ENCODE assay signal across 11 cellular contexts in the genomic region with DNA sequence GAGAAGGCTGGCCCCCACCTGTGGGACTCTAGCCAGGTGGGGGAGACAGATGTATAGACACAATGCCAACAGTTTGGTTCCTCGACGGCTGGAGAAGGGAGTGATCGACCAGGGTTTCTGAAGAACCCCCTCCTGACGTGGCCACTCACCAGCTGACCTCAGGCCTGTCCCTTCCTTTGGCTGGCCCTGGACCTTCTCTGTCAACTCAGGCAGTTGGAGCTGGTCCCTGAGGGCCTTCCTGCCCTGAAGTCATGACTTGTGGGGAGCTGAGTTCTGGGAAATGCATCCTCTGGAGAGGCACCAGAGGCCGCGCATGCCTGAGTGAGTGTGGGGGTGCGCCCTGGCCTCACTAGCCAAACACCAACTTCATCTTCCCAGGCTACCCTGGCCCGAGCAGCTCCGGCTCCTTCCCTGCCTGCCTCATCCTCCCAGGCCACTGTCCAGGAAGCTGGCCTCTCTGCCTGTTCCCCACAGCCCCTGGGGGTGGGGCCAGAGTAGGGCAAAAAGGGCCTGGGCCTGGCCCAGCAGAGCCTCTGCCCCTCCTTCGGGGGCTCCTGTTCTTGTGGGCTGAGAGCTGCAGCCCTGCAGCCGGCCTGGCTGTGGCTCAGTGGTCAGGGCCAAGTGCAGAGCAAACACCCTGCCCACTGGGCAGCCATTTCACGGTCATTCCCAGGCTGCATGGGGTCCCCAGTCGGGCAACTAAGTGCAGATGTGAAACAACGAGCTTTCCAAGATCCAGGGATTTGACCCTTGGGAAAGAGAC. TPM values are rescaled to one million over a fixed set of nuclear protein-coding genes. Genes with fewer than 3 reads are reported as not detected.
DNase-seq lines count a peak whose midpoint lies in the region; ATAC-seq and TF ChIP-seq lines count a peak whose summit lies in the region.
"Had no signal": no experiment of that assay in that cellular context is flagged by ENCODE, and none has a peak within 500 bp of the region (broad histone marks: within the 10 kb centered on the region; RNA-seq: fewer than 3 reads in every experiment).

No MANE protein-coding gene starts in this region.

- no peaks in the 10 kb centered on the region for H3K36me3 Mint-ChIP-seq in endodermal cell (ENCODE audit: low read depth)

- no peaks in the 10 kb centered on the region for H4K20me1 ChIP-seq in Loucy (ENCODE audit: insufficient read depth, low read length, poor library complexity, severe bottlenecking)

- H3K27me3 Mint-ChIP-seq in endodermal cell (ENCODE audit: insufficient read depth) = no peaks in the 10 kb centered on the region

- H3F3A ChIP-seq in Loucy (ENCODE audit: low read depth) = 0 out of 2 replicates have a peak, but pooled peaks cover 3% of the 10 kb centered on the region

- peaks cover 18% of the 10 kb centered on the region for H3K4me1 Mint-ChIP-seq in endodermal cell

- no peaks in the 10 kb centered on the region for H3K9me3 ChIP-seq in Loucy (ENCODE audit: insufficient read depth, low read depth, low read length)
- H3K9me3 ChIP-seq in endodermal cell (ENCODE audit: control insufficient read depth, low read length) = no peaks in the 10 kb centered on the region
- no peaks in the 10 kb centered on the region for H3K9me3 ChIP-seq in upper lobe of left lung

- peak overlapping the region; percentile 8 for H3K4me2 ChIP-seq in Loucy (ENCODE audit: low read depth, low read length, poor library complexity, severe bottlenecking)

- 88 to 90% methylated on average over 12 to 14 of the region's 14 CpGs for WGBS in endodermal cell (ENCODE audit: insufficient coverage in 1 of 2, insufficient read length in 1 of 2), 2 experiments
- 63 to 100% methylated on average over 1 to 13 of the region's 14 CpGs for WGBS in upper lobe of left lung, 2 donors

- TF ChIP-seq CTCF in Loucy (conservative IDR thresholded peaks at IDR 0.05; ENCODE audit: low read length) = no peak
- TF ChIP-seq CTCF in endodermal cell (conservative IDR thresholded peaks at IDR 0.05) = no peak
- TF ChIP-seq CTCF in upper lobe of left lung (IDR thresholded peaks at IDR 0.05) = no peak

- H3K4me3 Mint-ChIP-seq in endodermal cell = no peak overlapping the region

- H2AFZ ChIP-seq in Loucy (ENCODE audit: low read length) = no peak overlapping the region

- DNase-seq in endodermal cell (peak; percentile 71), mucosa of gallbladder (ENCODE audit: low spot score) (peak; percentile 36), upper lobe of left lung (peak in 1 of 2 donors; percentile 26), NCI-H146 treated with DMSO at 0.1 percent for 48 hours (lab: John Stamatoyannopoulos, UW; ENCODE audit: unreplicated experiment) (no peak), SHP77 treated with DMSO at 0.1 percent for 48 hours (lab: John Stamatoyannopoulos, UW) (no peak), NCI-H446 treated with DMSO at 0.1 percent for 48 hours (lab: John Stamatoyannopoulos, UW) (no peak)
- DNase-seq: activated CD8-positive, alpha-beta memory T cell treated with anti-CD3 and anti-CD28 coated beads for 24 hours; NCI-H1092 treated with DMSO at 0.1 percent for 48 hours; stimulated activated CD4-positive, alpha-beta T cell treated with anti-CD3 and anti-CD28 coated beads, Interleukin-1b, Interleukin-23, amount 100 ng/mL, for 48 hours had no signal

- no peaks in the 10 kb centered on the region for H3K9me2 ChIP-seq in Loucy (replicated peaks; ENCODE audit: low read depth, low read length)

- H3K9ac ChIP-seq in Loucy (ENCODE audit: low read depth, low read length, poor library complexity, severe bottlenecking) = peak overlapping the region; percentile 53
- H3K9ac ChIP-seq in endodermal cell (ENCODE audit: extremely low read depth, low read length, poor library complexity, severe bottlenecking) = no peak overlapping the region

- H3K27me3 ChIP-seq in Loucy (ENCODE audit: insufficient read depth, low read length, poor library complexity, severe bottlenecking) (no peaks in the 10 kb centered on the region), endodermal cell (ENCODE audit: control insufficient read depth, insufficient read depth, low read length, poor library complexity, severe bottlenecking) (no peaks in the 10 kb centered on the region), upper lobe of left lung (no peaks in the 10 kb centered on the region)

- peaks cover 9% of the 10 kb centered on the region for H3K79me2 ChIP-seq in Loucy (ENCODE audit: insufficient read depth, low read length)

- H3K27ac Mint-ChIP-seq in endodermal cell = no peak overlapping the region

- H3K27ac ChIP-seq in endodermal cell (ENCODE audit: low read depth, low read length) = no peak overlapping the region
- H3K27ac ChIP-seq in upper lobe of left lung = peak overlapping the region; percentile 46 to 95 (median 76)

- H3K4me1 ChIP-seq in Loucy (ENCODE audit: insufficient read depth, low read length, poor library complexity, severe bottlenecking) (peaks cover 39% of the 10 kb centered on the region), endodermal cell (ENCODE audit: control insufficient read depth, insufficient read depth, low read length) (peaks cover 13% of the 10 kb centered on the region), upper lobe of left lung (peaks cover 40 to 56% (median 45%) of the 10 kb centered on the region in 4 donors)

- H3K4me3 ChIP-seq in Loucy (ENCODE audit: low read length, poor library complexity, severe bottlenecking) (no peak overlapping the region), endodermal cell (ENCODE audit: low read length) (no peak overlapping the region), upper lobe of left lung (no peak overlapping the region)

- peak in 1 of 4 donors; percentile 10 for TF ChIP-seq EP300 in upper lobe of left lung (IDR thresholded peaks at IDR 0.05)

- H3K36me3 ChIP-seq in Loucy (ENCODE audit: insufficient read depth, low read length) (no peaks in the 10 kb centered on the region), endodermal cell (ENCODE audit: control insufficient read depth, insufficient read depth, low read length) (no peaks in the 10 kb centered on the region), upper lobe of left lung (no peaks in the 10 kb centered on the region)

- no peaks in the 10 kb centered on the region for H3K9me3 Mint-ChIP-seq in endodermal cell

- ATAC-seq in upper lobe of left lung (ENCODE audit: low FRiP score in 2 of 2) = peak in 1 of 2 donors; percentile 15
- ATAC-seq: left colon had no signal

- TF ChIP-seq POLR2A in upper lobe of left lung (IDR thresholded peaks at IDR 0.05) = no peak

RNA-seq across cellular contexts. Expression of a gene that starts 23.6 kb away (rescaled TPM):
- 10 to 100 TPM; 52.9 to 53.9 TPM for total RNA-seq in endodermal cell
- 69.6 TPM for polyA plus RNA-seq in endodermal cell (2013, experiment 1 of 2)
- polyA plus RNA-seq in endodermal cell (2013, experiment 2 of 2) = 65.8 TPM
- total RNA-seq in mucosa of gallbladder = 81.6 TPM
- total RNA-seq in upper lobe of left lung = 10 to 100 TPM; 30.4 to 69.5 (median 53.6) TPM

RNA-seq across cellular contexts. Expression of a gene that starts 49.0 kb away (rescaled TPM):
- total RNA-seq in endodermal cell (10 to 100 TPM; 28.3 to 33.3 TPM), mucosa of gallbladder (11.3 TPM), upper lobe of left lung (10 to 100 TPM in 4 of 6 donors, 1 to 10 TPM in 2; 6.0 to 27.2 (median 12.9) TPM)
- polyA plus RNA-seq in endodermal cell (2013, experiment 1 of 2) = 18.0 TPM
- polyA plus RNA-seq in endodermal cell (2013, experiment 2 of 2) = 17.1 TPM

Comparison
In these comparisons a context has a peak if more than half of its experiments do, and no peak if none do; other contexts are left out.
1. DNase-seq: peak in endodermal cell (single experiment) and mucosa of gallbladder (single experiment); none in NCI-H146 treated with DMSO at 0.1 percent for 48 hours (single experiment), SHP77 treated with DMSO at 0.1 percent for 48 hours (single experiment) and NCI-H446 treated with DMSO at 0.1 percent for 48 hours (single experiment).